Comparison of ENCODE assay signal across 1 cellular context in the genomic region with DNA sequence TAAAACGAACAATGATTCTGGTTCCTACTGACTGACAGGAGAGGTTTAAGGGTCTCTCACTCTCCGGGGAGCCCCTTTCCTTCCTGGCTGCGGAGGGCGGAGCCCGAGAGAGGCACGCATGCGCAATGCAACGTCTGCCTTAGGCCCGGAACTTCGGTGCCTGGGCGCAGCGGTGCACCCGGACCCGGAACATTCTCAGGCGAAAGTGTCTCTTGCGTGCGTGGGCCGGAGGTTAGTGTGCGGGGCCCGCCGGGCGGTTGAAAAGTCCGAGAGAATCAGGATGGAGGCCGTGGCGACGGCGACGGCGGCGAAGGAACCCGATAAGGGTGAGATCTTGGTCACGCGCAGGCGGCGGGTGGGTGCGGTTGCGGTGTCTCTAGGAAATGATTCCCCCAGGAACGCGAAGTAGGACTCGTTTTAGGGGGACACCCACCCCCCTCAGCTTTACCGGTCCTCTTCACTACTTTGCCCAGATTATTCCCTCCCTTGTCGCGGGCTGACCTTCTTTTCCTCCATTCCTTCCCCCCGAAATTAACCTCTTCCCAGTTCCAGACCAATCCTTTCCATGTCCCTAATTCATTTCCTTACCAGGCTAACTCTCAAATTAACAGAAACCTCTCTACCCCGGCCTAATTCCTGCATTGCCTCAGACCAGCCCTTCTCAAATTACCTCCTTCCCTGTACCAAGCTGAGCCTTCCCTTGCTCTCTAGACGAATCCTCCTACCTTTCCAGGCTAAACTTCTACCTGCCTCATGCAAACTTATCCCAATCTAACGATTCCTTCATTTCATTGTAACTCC.
TF ChIP-seq lines count a peak whose summit lies in the region.

A gene (plus strand): TSS at position 142 of the 801 bp plus-strand sequence. CDS start 139 bp downstream, at position 281.

TF ChIP-seq in WTC11, 78 proteins besides CTCF, POLR2A, EP300 and RAD21 (continued from another document and continues in another):
- TF ChIP-seq, protein P1, sequence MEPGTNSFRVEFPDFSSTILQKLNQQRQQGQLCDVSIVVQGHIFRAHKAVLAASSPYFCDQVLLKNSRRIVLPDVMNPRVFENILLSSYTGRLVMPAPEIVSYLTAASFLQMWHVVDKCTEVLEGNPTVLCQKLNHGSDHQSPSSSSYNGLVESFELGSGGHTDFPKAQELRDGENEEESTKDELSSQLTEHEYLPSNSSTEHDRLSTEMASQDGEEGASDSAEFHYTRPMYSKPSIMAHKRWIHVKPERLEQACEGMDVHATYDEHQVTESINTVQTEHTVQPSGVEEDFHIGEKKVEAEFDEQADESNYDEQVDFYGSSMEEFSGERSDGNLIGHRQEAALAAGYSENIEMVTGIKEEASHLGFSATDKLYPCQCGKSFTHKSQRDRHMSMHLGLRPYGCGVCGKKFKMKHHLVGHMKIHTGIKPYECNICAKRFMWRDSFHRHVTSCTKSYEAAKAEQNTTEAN (CRISPR knock-in tag; IDR thresholded peaks at IDR 0.05): no peak
- TF ChIP-seq SOX15 (CRISPR knock-in tag; IDR thresholded peaks at IDR 0.05) (no peak), KAT7 (CRISPR knock-in tag; IDR thresholded peaks at IDR 0.05; ENCODE audit: borderline replicate concordance) (no peak), GRHL2 (CRISPR knock-in tag; IDR thresholded peaks at IDR 0.05; ENCODE audit: insufficient replicate concordance, severe bottlenecking) (no peak), ZNF423 (CRISPR knock-in tag; IDR thresholded peaks at IDR 0.05) (no peak), NFE2L1 (CRISPR knock-in tag; IDR thresholded peaks at IDR 0.05) (peak; percentile 70; the same call in 1 of the 2 replicates), ZNF396 (CRISPR knock-in tag; IDR thresholded peaks at IDR 0.05; ENCODE audit: borderline replicate concordance) (no peak), TCF7 (CRISPR knock-in tag; IDR thresholded peaks at IDR 0.05; ENCODE audit: low read depth) (no peak), MYBL2 (CRISPR knock-in tag; IDR thresholded peaks at IDR 0.05) (peak; percentile 87; the same call in 1 of the 2 replicates), ZNF263 (CRISPR knock-in tag; IDR thresholded peaks at IDR 0.05; ENCODE audit: low read depth) (no peak), ZNF416 (CRISPR knock-in tag; IDR thresholded peaks at IDR 0.05) (peak; percentile 95), ZNF317 (CRISPR knock-in tag; IDR thresholded peaks at IDR 0.05; ENCODE audit: borderline replicate concordance, low read depth) (no peak), NFATC4 (CRISPR knock-in tag; IDR thresholded peaks at IDR 0.05) (peak; percentile 66; the same call in 1 of the 2 replicates), ELF4 (CRISPR knock-in tag; IDR thresholded peaks at IDR 0.05; ENCODE audit: low read depth) (no peak)
- TF ChIP-seq, protein P2, sequence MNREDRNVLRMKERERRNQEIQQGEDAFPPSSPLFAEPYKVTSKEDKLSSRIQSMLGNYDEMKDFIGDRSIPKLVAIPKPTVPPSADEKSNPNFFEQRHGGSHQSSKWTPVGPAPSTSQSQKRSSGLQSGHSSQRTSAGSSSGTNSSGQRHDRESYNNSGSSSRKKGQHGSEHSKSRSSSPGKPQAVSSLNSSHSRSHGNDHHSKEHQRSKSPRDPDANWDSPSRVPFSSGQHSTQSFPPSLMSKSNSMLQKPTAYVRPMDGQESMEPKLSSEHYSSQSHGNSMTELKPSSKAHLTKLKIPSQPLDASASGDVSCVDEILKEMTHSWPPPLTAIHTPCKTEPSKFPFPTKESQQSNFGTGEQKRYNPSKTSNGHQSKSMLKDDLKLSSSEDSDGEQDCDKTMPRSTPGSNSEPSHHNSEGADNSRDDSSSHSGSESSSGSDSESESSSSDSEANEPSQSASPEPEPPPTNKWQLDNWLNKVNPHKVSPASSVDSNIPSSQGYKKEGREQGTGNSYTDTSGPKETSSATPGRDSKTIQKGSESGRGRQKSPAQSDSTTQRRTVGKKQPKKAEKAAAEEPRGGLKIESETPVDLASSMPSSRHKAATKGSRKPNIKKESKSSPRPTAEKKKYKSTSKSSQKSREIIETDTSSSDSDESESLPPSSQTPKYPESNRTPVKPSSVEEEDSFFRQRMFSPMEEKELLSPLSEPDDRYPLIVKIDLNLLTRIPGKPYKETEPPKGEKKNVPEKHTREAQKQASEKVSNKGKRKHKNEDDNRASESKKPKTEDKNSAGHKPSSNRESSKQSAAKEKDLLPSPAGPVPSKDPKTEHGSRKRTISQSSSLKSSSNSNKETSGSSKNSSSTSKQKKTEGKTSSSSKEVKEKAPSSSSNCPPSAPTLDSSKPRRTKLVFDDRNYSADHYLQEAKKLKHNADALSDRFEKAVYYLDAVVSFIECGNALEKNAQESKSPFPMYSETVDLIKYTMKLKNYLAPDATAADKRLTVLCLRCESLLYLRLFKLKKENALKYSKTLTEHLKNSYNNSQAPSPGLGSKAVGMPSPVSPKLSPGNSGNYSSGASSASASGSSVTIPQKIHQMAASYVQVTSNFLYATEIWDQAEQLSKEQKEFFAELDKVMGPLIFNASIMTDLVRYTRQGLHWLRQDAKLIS (CRISPR knock-in tag; IDR thresholded peaks at IDR 0.05; ENCODE audit: borderline replicate concordance): no peak
- TF ChIP-seq, protein P3, sequence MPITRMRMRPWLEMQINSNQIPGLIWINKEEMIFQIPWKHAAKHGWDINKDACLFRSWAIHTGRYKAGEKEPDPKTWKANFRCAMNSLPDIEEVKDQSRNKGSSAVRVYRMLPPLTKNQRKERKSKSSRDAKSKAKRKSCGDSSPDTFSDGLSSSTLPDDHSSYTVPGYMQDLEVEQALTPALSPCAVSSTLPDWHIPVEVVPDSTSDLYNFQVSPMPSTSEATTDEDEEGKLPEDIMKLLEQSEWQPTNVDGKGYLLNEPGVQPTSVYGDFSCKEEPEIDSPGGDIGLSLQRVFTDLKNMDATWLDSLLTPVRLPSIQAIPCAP (CRISPR knock-in tag; IDR thresholded peaks at IDR 0.05): no peak
- TF ChIP-seq, protein P4, sequence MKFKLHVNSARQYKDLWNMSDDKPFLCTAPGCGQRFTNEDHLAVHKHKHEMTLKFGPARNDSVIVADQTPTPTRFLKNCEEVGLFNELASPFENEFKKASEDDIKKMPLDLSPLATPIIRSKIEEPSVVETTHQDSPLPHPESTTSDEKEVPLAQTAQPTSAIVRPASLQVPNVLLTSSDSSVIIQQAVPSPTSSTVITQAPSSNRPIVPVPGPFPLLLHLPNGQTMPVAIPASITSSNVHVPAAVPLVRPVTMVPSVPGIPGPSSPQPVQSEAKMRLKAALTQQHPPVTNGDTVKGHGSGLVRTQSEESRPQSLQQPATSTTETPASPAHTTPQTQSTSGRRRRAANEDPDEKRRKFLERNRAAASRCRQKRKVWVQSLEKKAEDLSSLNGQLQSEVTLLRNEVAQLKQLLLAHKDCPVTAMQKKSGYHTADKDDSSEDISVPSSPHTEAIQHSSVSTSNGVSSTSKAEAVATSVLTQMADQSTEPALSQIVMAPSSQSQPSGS (CRISPR knock-in tag; IDR thresholded peaks at IDR 0.05; ENCODE audit: borderline replicate concordance, low read depth): no peak
- TF ChIP-seq, protein P5, sequence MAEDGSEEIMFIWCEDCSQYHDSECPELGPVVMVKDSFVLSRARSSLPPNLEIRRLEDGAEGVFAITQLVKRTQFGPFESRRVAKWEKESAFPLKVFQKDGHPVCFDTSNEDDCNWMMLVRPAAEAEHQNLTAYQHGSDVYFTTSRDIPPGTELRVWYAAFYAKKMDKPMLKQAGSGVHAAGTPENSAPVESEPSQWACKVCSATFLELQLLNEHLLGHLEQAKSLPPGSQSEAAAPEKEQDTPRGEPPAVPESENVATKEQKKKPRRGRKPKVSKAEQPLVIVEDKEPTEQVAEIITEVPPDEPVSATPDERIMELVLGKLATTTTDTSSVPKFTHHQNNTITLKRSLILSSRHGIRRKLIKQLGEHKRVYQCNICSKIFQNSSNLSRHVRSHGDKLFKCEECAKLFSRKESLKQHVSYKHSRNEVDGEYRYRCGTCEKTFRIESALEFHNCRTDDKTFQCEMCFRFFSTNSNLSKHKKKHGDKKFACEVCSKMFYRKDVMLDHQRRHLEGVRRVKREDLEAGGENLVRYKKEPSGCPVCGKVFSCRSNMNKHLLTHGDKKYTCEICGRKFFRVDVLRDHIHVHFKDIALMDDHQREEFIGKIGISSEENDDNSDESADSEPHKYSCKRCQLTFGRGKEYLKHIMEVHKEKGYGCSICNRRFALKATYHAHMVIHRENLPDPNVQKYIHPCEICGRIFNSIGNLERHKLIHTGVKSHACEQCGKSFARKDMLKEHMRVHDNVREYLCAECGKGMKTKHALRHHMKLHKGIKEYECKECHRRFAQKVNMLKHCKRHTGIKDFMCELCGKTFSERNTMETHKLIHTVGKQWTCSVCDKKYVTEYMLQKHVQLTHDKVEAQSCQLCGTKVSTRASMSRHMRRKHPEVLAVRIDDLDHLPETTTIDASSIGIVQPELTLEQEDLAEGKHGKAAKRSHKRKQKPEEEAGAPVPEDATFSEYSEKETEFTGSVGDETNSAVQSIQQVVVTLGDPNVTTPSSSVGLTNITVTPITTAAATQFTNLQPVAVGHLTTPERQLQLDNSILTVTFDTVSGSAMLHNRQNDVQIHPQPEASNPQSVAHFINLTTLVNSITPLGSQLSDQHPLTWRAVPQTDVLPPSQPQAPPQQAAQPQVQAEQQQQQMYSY (CRISPR knock-in tag; IDR thresholded peaks at IDR 0.05): no peak
- TF ChIP-seq, protein P6, sequence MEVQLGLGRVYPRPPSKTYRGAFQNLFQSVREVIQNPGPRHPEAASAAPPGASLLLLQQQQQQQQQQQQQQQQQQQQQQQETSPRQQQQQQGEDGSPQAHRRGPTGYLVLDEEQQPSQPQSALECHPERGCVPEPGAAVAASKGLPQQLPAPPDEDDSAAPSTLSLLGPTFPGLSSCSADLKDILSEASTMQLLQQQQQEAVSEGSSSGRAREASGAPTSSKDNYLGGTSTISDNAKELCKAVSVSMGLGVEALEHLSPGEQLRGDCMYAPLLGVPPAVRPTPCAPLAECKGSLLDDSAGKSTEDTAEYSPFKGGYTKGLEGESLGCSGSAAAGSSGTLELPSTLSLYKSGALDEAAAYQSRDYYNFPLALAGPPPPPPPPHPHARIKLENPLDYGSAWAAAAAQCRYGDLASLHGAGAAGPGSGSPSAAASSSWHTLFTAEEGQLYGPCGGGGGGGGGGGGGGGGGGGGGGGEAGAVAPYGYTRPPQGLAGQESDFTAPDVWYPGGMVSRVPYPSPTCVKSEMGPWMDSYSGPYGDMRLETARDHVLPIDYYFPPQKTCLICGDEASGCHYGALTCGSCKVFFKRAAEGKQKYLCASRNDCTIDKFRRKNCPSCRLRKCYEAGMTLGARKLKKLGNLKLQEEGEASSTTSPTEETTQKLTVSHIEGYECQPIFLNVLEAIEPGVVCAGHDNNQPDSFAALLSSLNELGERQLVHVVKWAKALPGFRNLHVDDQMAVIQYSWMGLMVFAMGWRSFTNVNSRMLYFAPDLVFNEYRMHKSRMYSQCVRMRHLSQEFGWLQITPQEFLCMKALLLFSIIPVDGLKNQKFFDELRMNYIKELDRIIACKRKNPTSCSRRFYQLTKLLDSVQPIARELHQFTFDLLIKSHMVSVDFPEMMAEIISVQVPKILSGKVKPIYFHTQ (CRISPR knock-in tag; IDR thresholded peaks at IDR 0.05): peak; percentile 77; the same call in 1 of the 2 replicates
- TF ChIP-seq, protein P7, sequence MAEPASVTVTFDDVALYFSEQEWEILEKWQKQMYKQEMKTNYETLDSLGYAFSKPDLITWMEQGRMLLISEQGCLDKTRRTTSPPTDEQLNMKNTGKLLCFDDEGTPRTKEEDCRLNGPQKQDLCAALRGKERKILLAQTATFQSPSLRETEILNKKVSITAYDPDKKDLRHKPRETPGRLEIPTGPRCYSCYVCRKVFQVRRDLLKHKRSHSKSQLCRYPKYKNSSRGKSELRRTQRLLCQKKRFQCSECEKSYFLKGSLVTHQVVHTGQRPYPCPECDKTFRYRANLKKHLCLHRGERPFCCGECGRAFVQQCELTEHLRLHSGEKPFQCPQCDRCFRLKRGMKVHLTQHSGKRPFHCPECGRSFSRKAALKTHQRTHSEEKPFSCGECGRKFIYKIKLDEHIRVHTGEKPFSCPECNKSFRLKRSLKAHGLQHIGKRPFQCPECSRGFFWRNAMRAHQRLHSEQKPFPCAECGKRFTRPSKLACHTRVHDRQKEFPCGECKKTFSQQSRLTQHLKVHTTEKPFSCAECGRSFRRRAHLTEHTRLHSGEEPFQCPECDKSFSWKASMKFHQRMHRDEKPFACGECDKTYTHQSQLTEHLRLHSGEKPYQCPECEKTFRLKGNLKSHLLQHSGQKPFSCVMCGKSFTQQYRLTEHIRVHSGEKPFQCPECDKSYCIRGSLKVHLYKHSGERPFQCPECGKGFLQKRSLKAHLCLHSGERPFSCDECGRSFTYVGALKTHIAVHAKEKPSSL (CRISPR knock-in tag; conservative IDR thresholded peaks at IDR 0.05): peak; percentile 93; the same call in 1 of the 2 replicates
- TF ChIP-seq, protein P8, sequence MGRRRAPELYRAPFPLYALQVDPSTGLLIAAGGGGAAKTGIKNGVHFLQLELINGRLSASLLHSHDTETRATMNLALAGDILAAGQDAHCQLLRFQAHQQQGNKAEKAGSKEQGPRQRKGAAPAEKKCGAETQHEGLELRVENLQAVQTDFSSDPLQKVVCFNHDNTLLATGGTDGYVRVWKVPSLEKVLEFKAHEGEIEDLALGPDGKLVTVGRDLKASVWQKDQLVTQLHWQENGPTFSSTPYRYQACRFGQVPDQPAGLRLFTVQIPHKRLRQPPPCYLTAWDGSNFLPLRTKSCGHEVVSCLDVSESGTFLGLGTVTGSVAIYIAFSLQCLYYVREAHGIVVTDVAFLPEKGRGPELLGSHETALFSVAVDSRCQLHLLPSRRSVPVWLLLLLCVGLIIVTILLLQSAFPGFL (CRISPR knock-in tag; IDR thresholded peaks at IDR 0.05; ENCODE audit: borderline replicate concordance): no peak
- TF ChIP-seq, protein P9, sequence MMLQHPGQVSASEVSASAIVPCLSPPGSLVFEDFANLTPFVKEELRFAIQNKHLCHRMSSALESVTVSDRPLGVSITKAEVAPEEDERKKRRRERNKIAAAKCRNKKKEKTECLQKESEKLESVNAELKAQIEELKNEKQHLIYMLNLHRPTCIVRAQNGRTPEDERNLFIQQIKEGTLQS (CRISPR knock-in tag; conservative IDR thresholded peaks at IDR 0.05): no peak
- TF ChIP-seq, protein P10, sequence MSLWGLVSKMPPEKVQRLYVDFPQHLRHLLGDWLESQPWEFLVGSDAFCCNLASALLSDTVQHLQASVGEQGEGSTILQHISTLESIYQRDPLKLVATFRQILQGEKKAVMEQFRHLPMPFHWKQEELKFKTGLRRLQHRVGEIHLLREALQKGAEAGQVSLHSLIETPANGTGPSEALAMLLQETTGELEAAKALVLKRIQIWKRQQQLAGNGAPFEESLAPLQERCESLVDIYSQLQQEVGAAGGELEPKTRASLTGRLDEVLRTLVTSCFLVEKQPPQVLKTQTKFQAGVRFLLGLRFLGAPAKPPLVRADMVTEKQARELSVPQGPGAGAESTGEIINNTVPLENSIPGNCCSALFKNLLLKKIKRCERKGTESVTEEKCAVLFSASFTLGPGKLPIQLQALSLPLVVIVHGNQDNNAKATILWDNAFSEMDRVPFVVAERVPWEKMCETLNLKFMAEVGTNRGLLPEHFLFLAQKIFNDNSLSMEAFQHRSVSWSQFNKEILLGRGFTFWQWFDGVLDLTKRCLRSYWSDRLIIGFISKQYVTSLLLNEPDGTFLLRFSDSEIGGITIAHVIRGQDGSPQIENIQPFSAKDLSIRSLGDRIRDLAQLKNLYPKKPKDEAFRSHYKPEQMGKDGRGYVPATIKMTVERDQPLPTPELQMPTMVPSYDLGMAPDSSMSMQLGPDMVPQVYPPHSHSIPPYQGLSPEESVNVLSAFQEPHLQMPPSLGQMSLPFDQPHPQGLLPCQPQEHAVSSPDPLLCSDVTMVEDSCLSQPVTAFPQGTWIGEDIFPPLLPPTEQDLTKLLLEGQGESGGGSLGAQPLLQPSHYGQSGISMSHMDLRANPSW (CRISPR knock-in tag; conservative IDR thresholded peaks at IDR 0.05; ENCODE audit: low read depth): no peak
- TF ChIP-seq, protein P11, sequence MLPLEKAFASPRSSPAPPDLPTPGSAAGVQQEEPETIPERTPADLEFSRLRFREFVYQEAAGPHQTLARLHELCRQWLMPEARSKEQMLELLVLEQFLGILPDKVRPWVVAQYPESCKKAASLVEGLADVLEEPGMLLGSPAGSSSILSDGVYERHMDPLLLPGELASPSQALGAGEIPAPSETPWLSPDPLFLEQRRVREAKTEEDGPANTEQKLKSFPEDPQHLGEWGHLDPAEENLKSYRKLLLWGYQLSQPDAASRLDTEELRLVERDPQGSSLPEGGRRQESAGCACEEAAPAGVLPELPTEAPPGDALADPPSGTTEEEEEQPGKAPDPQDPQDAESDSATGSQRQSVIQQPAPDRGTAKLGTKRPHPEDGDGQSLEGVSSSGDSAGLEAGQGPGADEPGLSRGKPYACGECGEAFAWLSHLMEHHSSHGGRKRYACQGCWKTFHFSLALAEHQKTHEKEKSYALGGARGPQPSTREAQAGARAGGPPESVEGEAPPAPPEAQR (CRISPR knock-in tag; IDR thresholded peaks at IDR 0.05): no peak
